10 cellular contexts compared by ENCODE assay signal in genomic region chr13:41465965-41466364, GRCh38. TPM values are rescaled to one million over a fixed set of nuclear protein-coding genes. Genes with fewer than 3 reads are reported as not detected.
DNase-seq lines count a peak whose midpoint lies in the region; ATAC-seq and TF ChIP-seq lines count a peak whose summit lies in the region.
"Had no signal": no experiment of that assay in that cellular context is flagged by ENCODE, and none has a peak within 500 bp of the region (broad histone marks: within the 10 kb centered on the region; RNA-seq: fewer than 3 reads in every experiment).

No MANE protein-coding gene starts in this region.

- no peaks in the 10 kb centered on the region for H3K9me3 Mint-ChIP-seq in MCF 10A (ENCODE audit: unreplicated experiment)
- no peaks in the 10 kb centered on the region for H3K9me3 Mint-ChIP-seq in activated CD8-positive, alpha-beta T cell treated with anti-CD3 and anti-CD28 coated beads for 36 hours

- peak overlapping the region; percentile 46 for H3K27ac Mint-ChIP-seq in MCF 10A (ENCODE audit: low read depth, unreplicated experiment)
- H3K27ac Mint-ChIP-seq in activated CD8-positive, alpha-beta T cell treated with anti-CD3 and anti-CD28 coated beads for 36 hours = peak overlapping the region; percentile 98

- H3K4me2 ChIP-seq in mammary epithelial cell (ENCODE audit: insufficient read depth, low read depth, low read length) (no peak overlapping the region), fibroblast of lung (ENCODE audit: extremely low read depth, insufficient read depth, low read length) (no peak overlapping the region)

- H3K4me3 ChIP-seq in mammary epithelial cell (replicated peaks in 1 of 3; ENCODE audit: insufficient read depth in 1 of 3, low read depth in 2 of 3, low read length in 3 of 3) = no peak overlapping the region
- H3K4me3 ChIP-seq in fibroblast of lung (replicated peaks in 1 of 4; ENCODE audit: control extremely low read depth in 1 of 4, insufficient read depth in 1 of 4, low read depth in 3 of 4, low read length in 4 of 4) = no peak overlapping the region
- no peak overlapping the region for H3K4me3 ChIP-seq in thymus (ENCODE audit: low read length)

- ATAC-seq in activated CD8-positive, alpha-beta T cell treated with anti-CD3 and anti-CD28 coated beads for 36 hours = no peak
- ATAC-seq in GM21447 (IDR thresholded peaks at IDR 0.05; ENCODE audit: unreplicated experiment) = no peak
- ATAC-seq in GM18858 (IDR thresholded peaks at IDR 0.05; ENCODE audit: unreplicated experiment) = no peak

- no peak overlapping the region for H3K9ac ChIP-seq in mammary epithelial cell (ENCODE audit: insufficient read depth, low read length)
- H3K9ac ChIP-seq in fibroblast of lung (ENCODE audit: insufficient read depth, low read length) = no peak overlapping the region

- H3K4me1 ChIP-seq in mammary epithelial cell (ENCODE audit: insufficient read depth, low read length) (peaks cover 11% of the 10 kb centered on the region), fibroblast of lung (ENCODE audit: control insufficient read depth, extremely low read depth, insufficient read depth, low read length) (peaks cover 14% of the 10 kb centered on the region), thymus (ENCODE audit: control insufficient read depth, insufficient read depth, low read length) (peaks cover 54% of the 10 kb centered on the region)

- H3K36me3 ChIP-seq in mammary epithelial cell (ENCODE audit: insufficient read depth, low read length) (no peaks in the 10 kb centered on the region), fibroblast of lung (ENCODE audit: control insufficient read depth, insufficient read depth, low read length) (peaks cover 13% of the 10 kb centered on the region), thymus (ENCODE audit: control insufficient read depth, insufficient read depth) (peaks cover 33% of the 10 kb centered on the region)

- dilution Hi-C loops in mammary epithelial cell (cut with HindIII; ENCODE audit: low sequenced_read_pairs) = no loop called here

- H3K79me2 ChIP-seq in mammary epithelial cell (ENCODE audit: insufficient read depth, low read length) = no peaks in the 10 kb centered on the region
- H3K79me2 ChIP-seq in fibroblast of lung (ENCODE audit: control insufficient read depth, insufficient read depth, low read length) = peaks cover 7% of the 10 kb centered on the region

- POLR2A ChIA-PET in MCF 10A (lab: Yijun Ruan, JAX) = no interaction called here
- POLR2A ChIA-PET in activated CD8-positive, alpha-beta T cell treated with anti-CD3 and anti-CD28 coated beads for 36 hours (lab: Charles Lee) = interaction anchor here (0.7 to 1.5 kb wide), 3 partner anchors 29 to 94 kb away, joined by 3 to 5 read pairs (median 3); no protein-coding TSS in a partner anchor

- no peak overlapping the region for H2AFZ ChIP-seq in mammary epithelial cell (ENCODE audit: low read depth, low read length)
- H2AFZ ChIP-seq in fibroblast of lung (ENCODE audit: low read length) = no peak overlapping the region

- intact Hi-C loops in MCF 10A (cut with micrococcal nuclease) (no loop called here), mammary epithelial cell (cut with micrococcal nuclease) (no loop called here)
- intact Hi-C loops in activated CD8-positive, alpha-beta T cell treated with anti-CD3 and anti-CD28 coated beads for 36 hours (cut with micrococcal nuclease) = loop anchor here (1.0 kb wide), 1 partner anchor 26 kb away; no protein-coding TSS in a partner anchor

- H3K27ac ChIP-seq in mammary epithelial cell (ENCODE audit: insufficient read depth, low read depth, low read length) (no peak overlapping the region), fibroblast of lung (ENCODE audit: insufficient read depth, low read length) (peak overlapping the region; percentile 4), thymus (ENCODE audit: low read depth) (peak overlapping the region; percentile 99)

- no peaks in the 10 kb centered on the region for H3K27me3 Mint-ChIP-seq in MCF 10A (ENCODE audit: insufficient read depth, unreplicated experiment)
- no peaks in the 10 kb centered on the region for H3K27me3 Mint-ChIP-seq in activated CD8-positive, alpha-beta T cell treated with anti-CD3 and anti-CD28 coated beads for 36 hours

- H3K27me3 ChIP-seq in mammary epithelial cell (ENCODE audit: insufficient read depth, low read length) (no peaks in the 10 kb centered on the region), fibroblast of lung (ENCODE audit: control insufficient read depth, insufficient read depth, low read length) (no peaks in the 10 kb centered on the region), thymus (ENCODE audit: control insufficient read depth, insufficient read depth) (no peaks in the 10 kb centered on the region)

- H3K9me3 ChIP-seq in mammary epithelial cell (replicated peaks; ENCODE audit: insufficient read depth, low read length) (no peaks in the 10 kb centered on the region), fibroblast of lung (ENCODE audit: control insufficient read depth, insufficient read depth, low read depth, low read length) (no peaks in the 10 kb centered on the region), thymus (ENCODE audit: control insufficient read depth) (no peaks in the 10 kb centered on the region)

- BruUV-seq in MCF 10A (replicated peaks; lab: Mats Ljungman, UMichigan) (no TSS peak), mammary epithelial cell (replicated peaks; lab: Mats Ljungman, UMichigan) (no TSS peak)

- DNase-seq in MCF 10A (ENCODE audit: unreplicated experiment) (no peak), mammary epithelial cell (no peak), fibroblast of lung (ENCODE audit: low read depth in 2 of 2) (no peak)
- DNase-seq in activated CD8-positive, alpha-beta T cell treated with anti-CD3 and anti-CD28 coated beads for 36 hours = no peak
- no peak for DNase-seq in stimulated activated CD4-positive, alpha-beta T cell treated with anti-CD3 and anti-CD28 coated beads, Interleukin-4, amount 100 ng/mL, for 24 hours
- DNase-seq: activated gamma-delta T cell treated with Interleukin-2 at 50 U/mL for 16 hours, NCI-H2171 treated with DMSO at 0.1 percent for 48 hours had no signal

- in situ Hi-C loops in mammary epithelial cell (cut with MboI; ENCODE audit: low sequenced_read_pairs in 2 of 2) = no loop called here

- peaks cover 25% of the 10 kb centered on the region for H3K36me3 Mint-ChIP-seq in MCF 10A (ENCODE audit: insufficient read depth, unreplicated experiment)
- H3K36me3 Mint-ChIP-seq in activated CD8-positive, alpha-beta T cell treated with anti-CD3 and anti-CD28 coated beads for 36 hours (ENCODE audit: low read depth) = peaks cover 86% of the 10 kb centered on the region

- no peak overlapping the region for H3K4me3 Mint-ChIP-seq in MCF 10A (ENCODE audit: unreplicated experiment)
- H3K4me3 Mint-ChIP-seq in activated CD8-positive, alpha-beta T cell treated with anti-CD3 and anti-CD28 coated beads for 36 hours = peak overlapping the region; percentile 71

- H4K20me1 ChIP-seq in mammary epithelial cell (ENCODE audit: insufficient read depth, low read length) (no peaks in the 10 kb centered on the region), fibroblast of lung (ENCODE audit: control insufficient read depth, extremely low read depth, insufficient read depth, low read length) (no peaks in the 10 kb centered on the region)

- TF ChIP-seq CTCF in MCF 10A (IDR thresholded peaks at IDR 0.05; ENCODE audit: unreplicated experiment) = no peak
- no peak for TF ChIP-seq CTCF in mammary epithelial cell (conservative IDR thresholded peaks at IDR 0.05 in 1 of 2, IDR thresholded peaks at IDR 0.05 in 1 of 2; ENCODE audit: extremely low read depth in 1 of 2, insufficient read depth in 1 of 2, low read depth in 1 of 2, low read length in 2 of 2)
- no peak for TF ChIP-seq CTCF in activated CD8-positive, alpha-beta T cell treated with anti-CD3 and anti-CD28 coated beads for 36 hours (IDR thresholded peaks at IDR 0.05)
- TF ChIP-seq CTCF in fibroblast of lung (conservative IDR thresholded peaks at IDR 0.05 in 1 of 2, IDR thresholded peaks at IDR 0.05 in 1 of 2; ENCODE audit: low read depth in 1 of 2, low read length in 2 of 2) = no peak

- peaks cover 16% of the 10 kb centered on the region for H3K4me1 Mint-ChIP-seq in MCF 10A (ENCODE audit: insufficient read depth, unreplicated experiment)
- H3K4me1 Mint-ChIP-seq in activated CD8-positive, alpha-beta T cell treated with anti-CD3 and anti-CD28 coated beads for 36 hours (ENCODE audit: low read depth) = peaks cover 90% of the 10 kb centered on the region

- 93% methylated on average over 2 of the region's 2 CpGs for WGBS in mammary epithelial cell (ENCODE audit: low coverage, missing lambda C conversion rate)
- 87% methylated on average over 2 of the region's 2 CpGs for WGBS in thymus

- CTCF ChIA-PET in MCF 10A (lab: Yijun Ruan, JAX) = interaction anchor here (1.0 kb wide), 1 partner anchor 182 kb away, joined by 3 read pairs; no protein-coding TSS in a partner anchor
- CTCF ChIA-PET in mammary epithelial cell (lab: Charles Lee; ENCODE audit: low non-redundant PET) = no interaction called here
- CTCF ChIA-PET in activated CD8-positive, alpha-beta T cell treated with anti-CD3 and anti-CD28 coated beads for 36 hours (lab: Charles Lee) = interaction anchor here (1.1 kb wide), 1 partner anchor 187 kb away, joined by 6 read pairs; no protein-coding TSS in a partner anchor

RNA-seq across cellular contexts. Expression of gene RGCC, which starts 8.6 kb away (rescaled TPM):
- total RNA-seq in MCF 10A (2022) (2.9 and 3.7 TPM in 2 replicates), mammary epithelial cell (1 to 10 TPM; 1.4 to 8.0 TPM), fibroblast of lung (51.1 and 148 TPM in 2 replicates)
- polyA plus RNA-seq in mammary epithelial cell (3.7 TPM), fibroblast of lung (65.9 and 122 TPM in 2 replicates), thymus (50.1 TPM)
- polyA minus RNA-seq in mammary epithelial cell (not detected), fibroblast of lung (ENCODE audit: low replicate concordance) (6.3 and 9.7 TPM in 2 replicates)
- total RNA-seq in activated CD8-positive, alpha-beta T cell treated with anti-CD3 and anti-CD28 coated beads for 36 hours = 100 to 1,000 TPM; 135 to 143 TPM
- polyA plus RNA-seq in fibroblast of lung (2012) = 51.6 and 113 TPM in 2 replicates
